ENCODE assay signal across 8 cellular contexts in the genomic region with DNA sequence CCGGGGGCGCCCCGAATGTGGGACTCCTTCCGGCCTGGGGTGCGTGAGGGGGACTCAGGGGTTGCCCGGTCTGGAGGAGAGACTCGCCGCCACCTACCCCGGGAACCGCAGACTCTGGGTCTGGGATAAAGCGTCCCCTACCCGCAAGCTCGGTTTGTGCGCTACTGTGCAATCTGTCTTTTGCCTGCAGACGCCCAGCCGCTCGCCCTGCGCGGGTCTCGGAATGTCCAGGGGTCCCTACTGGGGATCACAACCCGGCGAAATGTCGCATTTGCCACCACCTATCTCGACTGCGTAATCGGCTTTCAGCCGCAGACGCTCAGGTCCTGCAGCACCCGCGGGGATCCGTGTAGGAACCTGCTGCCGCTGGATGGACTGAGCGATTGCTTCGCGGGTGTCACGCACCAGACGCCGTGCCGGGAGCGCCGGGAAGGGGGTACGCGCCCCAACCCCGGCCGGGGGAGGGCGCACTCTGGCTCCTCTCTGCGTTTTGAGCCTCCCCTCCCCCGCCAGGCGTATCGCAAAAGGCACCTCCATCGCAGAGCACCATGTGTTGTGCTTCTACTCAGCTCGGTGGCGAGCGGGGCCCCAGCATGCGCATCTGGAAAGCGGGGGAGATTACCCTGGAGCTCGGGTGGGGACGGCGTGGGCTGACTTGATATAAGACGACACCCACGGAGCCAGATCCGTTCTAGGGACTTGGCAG. TPM values are rescaled to one million over a fixed set of nuclear protein-coding genes. Genes with fewer than 3 reads are reported as not detected.
A peak's percentile ranks its signal among the peaks of the same experiment; 100 is the strongest.
DNase-seq lines count a peak whose midpoint lies in the region; ATAC-seq and TF ChIP-seq lines count a peak whose summit lies in the region.

No MANE protein-coding gene starts in this region.

- no peaks in the 10 kb centered on the region for H3K36me3 ChIP-seq in muscle layer of duodenum (ENCODE audit: control insufficient read depth in 1 of 2, insufficient read depth in 2 of 2, low read length in 2 of 2)

- ATAC-seq in HG02943 (IDR thresholded peaks at IDR 0.05; ENCODE audit: low read depth, unreplicated experiment) = peak; percentile 19

- DNase-seq in NCI-H748 (lab: John Stamatoyannopoulos, UW; ENCODE audit: unreplicated experiment) (peak; percentile 82), activated T-cell treated with anti-CD3 and anti-CD28 coated beads for 1 hour (ENCODE audit: low read depth) (peak; percentile 70), epithelial cell of proximal tubule (ENCODE audit: low read depth) (no peak), NCI-H187 (lab: John Stamatoyannopoulos, UW) (no peak)
- DNase-seq in stimulated activated CD8-positive, alpha-beta memory T cell treated with anti-CD3 and anti-CD28 coated beads, Interleukin-7, amount 100 ng/mL, for 4 hours (ENCODE audit: low read depth in 2 of 2) = peak; percentile 68 to 72

- H3K4me1 ChIP-seq in muscle layer of duodenum (ENCODE audit: control insufficient read depth in 1 of 2, insufficient read depth in 2 of 2, low read length in 2 of 2) = peaks cover 5 to 35% of the 10 kb centered on the region in 2 donors

- no peaks in the 10 kb centered on the region for H3K27me3 ChIP-seq in muscle layer of duodenum (ENCODE audit: low read depth, low read length)

- no peak overlapping the region for H3K27ac ChIP-seq in muscle layer of duodenum (ENCODE audit: low read length)

- H3K4me3 ChIP-seq in GM12875 (ENCODE audit: low read depth, low read length) (peak overlapping the region; percentile 59), epithelial cell of proximal tubule (ENCODE audit: low read depth, low read length) (peak overlapping the region; percentile 97), muscle layer of duodenum (ENCODE audit: low read depth in 1 of 2, low read length in 2 of 2) (peak overlapping the region; percentile 91 to 94)

- H3K9me3 ChIP-seq in muscle layer of duodenum (ENCODE audit: control insufficient read depth in 1 of 2, low read length in 2 of 2) = no peaks in the 10 kb centered on the region

- TF ChIP-seq CTCF in GM12875 (IDR thresholded peaks at IDR 0.05; ENCODE audit: borderline replicate concordance, insufficient read depth, low read depth, low read length) (peak; percentile 64), epithelial cell of proximal tubule (conservative IDR thresholded peaks at IDR 0.05; ENCODE audit: low read depth, low read length) (peak; percentile 41)

RNA-seq across cellular contexts. Expression of a gene that starts 0.8 kb away (rescaled TPM):
- total RNA-seq in epithelial cell of proximal tubule = 34.8 and 40.8 TPM in 2 replicates

RNA-seq across cellular contexts. Expression of a gene that starts 31.9 kb away (rescaled TPM):
- 18.1 and 19.2 TPM in 2 replicates for total RNA-seq in epithelial cell of proximal tubule

RNA-seq across cellular contexts. Expression of a gene that starts 32.0 kb away (rescaled TPM):
- 12.2 and 37.5 TPM in 2 replicates for total RNA-seq in epithelial cell of proximal tubule

RNA-seq across cellular contexts. Expression of a gene that starts 56.3 kb away (rescaled TPM):
- total RNA-seq in epithelial cell of proximal tubule = not detected in 2 replicates

RNA-seq across cellular contexts. Expression of a gene that starts 57.7 kb away (rescaled TPM):
- 1.1 TPM in 1 of 2 replicates, not detected in the other for total RNA-seq in epithelial cell of proximal tubule

Comparison
In these comparisons a context has a peak if more than half of its experiments do, and no peak if none do; other contexts are left out.
1. DNase-seq: peak in NCI-H748 (single experiment), activated T-cell treated with anti-CD3 and anti-CD28 coated beads for 1 hour (single experiment) and stimulated activated CD8-positive, alpha-beta memory T cell treated with anti-CD3 and anti-CD28 coated beads, Interleukin-7, amount 100 ng/mL, for 4 hours (2 of 2); none in epithelial cell of proximal tubule (single experiment) and NCI-H187 (0 of 2).
2. Peak in every context shown above with its lines, with median percentiles within 50 percentile points of each other: H3K4me3 ChIP-seq.